In genomic region chr3:136929984-136930671, GRCh38 we compare ENCODE assay signal across 8 cellular contexts. TPM values are rescaled to one million over a fixed set of nuclear protein-coding genes. Genes with fewer than 3 reads are reported as not detected.
DNase-seq lines count a peak whose midpoint lies in the region; ATAC-seq, FAIRE-seq and TF ChIP-seq lines count a peak whose summit lies in the region.

No MANE protein-coding gene starts in this region.

- H3K4me3 ChIP-seq in hepatocyte (no peak overlapping the region), sigmoid colon (peak overlapping the region in 2 of 4 donors; percentile 11 to 18)

- TF ChIP-seq CTCF in MCF 10A (IDR thresholded peaks at IDR 0.05; ENCODE audit: unreplicated experiment): no peak
- TF ChIP-seq CTCF in hepatocyte (IDR thresholded peaks at IDR 0.05; ENCODE audit: poor library complexity): no peak
- no peak for TF ChIP-seq CTCF in sigmoid colon (IDR thresholded peaks at IDR 0.05)

- peak overlapping the region; percentile 7 for H3K4me2 ChIP-seq in hepatocyte

- no peaks in the 10 kb centered on the region for H3K27me3 Mint-ChIP-seq in MCF 10A (ENCODE audit: insufficient read depth, unreplicated experiment)

- DNase-seq in GM18507 (ENCODE audit: extremely low spot score, insufficient read length, low read depth) (no peak), MCF 10A (ENCODE audit: unreplicated experiment) (peak; percentile 78), hepatocyte (ENCODE audit: low spot score) (peak; percentile 35), sigmoid colon (peak; percentile 77), SIG-M5 (lab: John Stamatoyannopoulos, UW) (no peak)

- H3K4me1 Mint-ChIP-seq in MCF 10A (ENCODE audit: insufficient read depth, unreplicated experiment): peaks cover 20% of the 10 kb centered on the region

- peak; percentile 15 for FAIRE-seq in GM18507 (lab: Jason Lieb, UNC)

- H3K27ac ChIP-seq in hepatocyte (peak overlapping the region; percentile 14), sigmoid colon (peak overlapping the region; percentile 34 to 58 (median 49))

- H3K9me3 ChIP-seq in hepatocyte (ENCODE audit: low read depth) (no peaks in the 10 kb centered on the region), sigmoid colon (no peaks in the 10 kb centered on the region)

- peak overlapping the region; percentile 69 for H3K27ac Mint-ChIP-seq in MCF 10A (ENCODE audit: low read depth, unreplicated experiment)

- H3K36me3 ChIP-seq in hepatocyte (replicated peaks; ENCODE audit: insufficient read depth, low read depth): no peaks in the 10 kb centered on the region
- H3K36me3 ChIP-seq in sigmoid colon: peaks cover 0 to 14% (median 0%) of the 10 kb centered on the region in 4 donors

- H3K79me2 ChIP-seq in hepatocyte: peaks cover 54% of the 10 kb centered on the region

- no TSS peak for BruUV-seq in MCF 10A (replicated peaks; lab: Mats Ljungman, UMichigan)

- H3K4me3 Mint-ChIP-seq in MCF 10A (ENCODE audit: unreplicated experiment): peak overlapping the region; percentile 65

- TF ChIP-seq EP300 in sigmoid colon (IDR thresholded peaks at IDR 0.05): no peak

- WGBS in hepatocyte (ENCODE audit: low lambda C conversion rate, missing lambda C conversion rate): 60% methylated on average over 4 of the region's 4 CpGs
- 11 to 42% methylated on average over 4 of the region's 4 CpGs for WGBS in sigmoid colon, 2 donors

- no peak for TF ChIP-seq POLR2A in sigmoid colon (IDR thresholded peaks at IDR 0.05)

- intact Hi-C loops in MCF 10A (cut with micrococcal nuclease) (no loop called here), sigmoid colon (cut with DNase I) (loop anchor here (5.0 kb wide), 1 partner anchor 68 kb away; the partner anchor contains the start of gene NCK1)

- H3K9me2 ChIP-seq in hepatocyte (replicated peaks; ENCODE audit: insufficient read depth): no peaks in the 10 kb centered on the region

- H2AFZ ChIP-seq in hepatocyte: no peak overlapping the region

- H3K36me3 Mint-ChIP-seq in MCF 10A (ENCODE audit: insufficient read depth, unreplicated experiment): peaks cover 42% of the 10 kb centered on the region

- CTCF ChIA-PET in MCF 10A (lab: Yijun Ruan, JAX): interaction anchor here (1.2 kb wide), 1 partner anchor 84 kb away, joined by 4 read pairs; no protein-coding TSS in a partner anchor

- peaks cover 6% of the 10 kb centered on the region for H4K20me1 ChIP-seq in hepatocyte (ENCODE audit: insufficient read depth, poor library complexity, severe bottlenecking)

- ATAC-seq in HG02610 (IDR thresholded peaks at IDR 0.05; ENCODE audit: unreplicated experiment) (no peak), GM19467 (IDR thresholded peaks at IDR 0.05; ENCODE audit: unreplicated experiment) (no peak), GM19397 (IDR thresholded peaks at IDR 0.05; ENCODE audit: unreplicated experiment) (no peak)

- H3K9me3 Mint-ChIP-seq in MCF 10A (ENCODE audit: unreplicated experiment): no peaks in the 10 kb centered on the region

- no peaks in the 10 kb centered on the region for H3K4me1 ChIP-seq in hepatocyte (ENCODE audit: insufficient read depth)
- H3K4me1 ChIP-seq in sigmoid colon: peaks cover 0 to 44% (median 25%) of the 10 kb centered on the region in 4 donors

- H3K27me3 ChIP-seq in hepatocyte (no peaks in the 10 kb centered on the region), sigmoid colon (no peaks in the 10 kb centered on the region)

- POLR2A ChIA-PET in MCF 10A (lab: Yijun Ruan, JAX): interaction anchor here (0.6 to 2.8 kb wide), 15 partner anchors 9 to 734 kb away, joined by 3 to 27 read pairs (median 4); partner anchors contain the start of genes IL20RB, MSL2, NCK1 and STAG1

RNA-seq across cellular contexts. Expression of gene IL20RB, which starts 27.7 kb away (rescaled TPM):
- total RNA-seq in MCF 10A (2022) (158 and 163 TPM in 2 replicates), hepatocyte (0.48 and 0.50 TPM in 2 replicates), sigmoid colon (1 to 10 TPM in 1 of 4 donors, under 1 TPM in 2, not detected in 1; 0.28 to 1.8 (median 0.54) TPM)
- polyA plus RNA-seq in hepatocyte (0.59 TPM in 1 of 2 replicates, not detected in the other), sigmoid colon (1 to 10 TPM in 2 of 3 donors, not detected in 1; 1.2 to 1.5 TPM)

Comparison
In these comparisons a context has a peak if more than half of its experiments do, and no peak if none do; other contexts are left out.
1. DNase-seq: peak in MCF 10A (single experiment), hepatocyte (single experiment) and sigmoid colon (single experiment); none in GM18507 (single experiment) and SIG-M5 (single experiment).
2. RNA of gene IL20RB, which starts 27.7 kb away (total RNA-seq): 158 to 163 TPM in MCF 10A; 0.28 to 1.8 TPM in sigmoid colon and 0.48 to 0.50 TPM in hepatocyte; every median in the first group is over 10 times any median in the second.